34 cellular contexts compared by ENCODE assay signal in genomic region chr13:72284791-72285190, GRCh38.
"Had no signal": no experiment of that assay in that cellular context is flagged by ENCODE, and none has a peak within 500 bp of the region (broad histone marks: within the 10 kb centered on the region; RNA-seq: fewer than 3 reads in every experiment).

No MANE protein-coding gene starts in this region.

- H3K36me3 Mint-ChIP-seq: activated naive CD4-positive, alpha-beta T cell treated with anti-CD3 and anti-CD28 coated beads, Interleukin-2, amount 50 U/mL, for 24 hours; brain; stimulated activated effector memory CD8-positive, alpha-beta T cell treated with anti-CD3 and anti-CD28 coated beads, Interleukin-12 subunit alpha, Interleukin-12 subunit beta, amount 100 ng/mL, for 72 hours; type B pancreatic cell had no signal

- H3K27me3 Mint-ChIP-seq: activated CD4-positive, alpha-beta memory T cell treated with anti-CD3 and anti-CD28 coated beads, Interleukin-2, amount 10 ng/mL, durations not matched to agents 7 days and 5 days; activated naive CD4-positive, alpha-beta T cell treated with anti-CD3 and anti-CD28 coated beads, Interleukin-2, amount 50 U/mL, for 24 hours; activated naive CD8-positive, alpha-beta T cell treated with anti-CD3 and anti-CD28 coated beads, Interleukin-2, amount 50 U/mL, for 24 hours; activated T-helper 17 cell treated with anti-CD3 and anti-CD28 coated beads, Interleukin-2, amount 50 U/mL, for 72 hours; brain; stimulated activated naive CD8-positive, alpha-beta T cell treated with anti-CD3 and anti-CD28 coated beads, Interleukin-15, Interleukin-2, amounts not matched to agents 100 ng/mL and 50 ng/mL, for 24 hours; type B pancreatic cell had no signal

- H3K27ac Mint-ChIP-seq: activated CD4-positive, alpha-beta memory T cell treated with anti-CD3 and anti-CD28 coated beads, Interleukin-2, amount 10 ng/mL, durations not matched to agents 7 days and 5 days; activated naive CD4-positive, alpha-beta T cell treated with anti-CD3 and anti-CD28 coated beads, Interleukin-2, amount 50 U/mL, for 24 hours; activated naive CD8-positive, alpha-beta T cell treated with anti-CD3 and anti-CD28 coated beads, Interleukin-2, amount 50 U/mL, for 24 hours; activated T-helper 17 cell treated with anti-CD3 and anti-CD28 coated beads, Interleukin-2, amount 50 U/mL, for 72 hours; brain; nephron; stimulated activated effector memory CD8-positive, alpha-beta T cell treated with anti-CD3 and anti-CD28 coated beads, Interleukin-12 subunit alpha, Interleukin-12 subunit beta, amount 100 ng/mL, for 72 hours; stimulated activated naive CD8-positive, alpha-beta T cell treated with anti-CD3 and anti-CD28 coated beads, Interleukin-15, Interleukin-2, amounts not matched to agents 100 ng/mL and 50 ng/mL, for 24 hours; T-helper 2 cell treated with Interferon-gamma antibody and Interleukin-4, amounts not matched to agents 5 μg/mL and 100 μg/mL, for 36 hours; type B pancreatic cell had no signal

- H3K4me3 ChIP-seq: cardiac muscle cell, colonic mucosa, esophagus squamous epithelium, left ventricle myocardium inferior, lung, mucosa of descending colon, right lobe of liver, skin epidermis, thoracic aorta, vagina had no signal

- ATAC-seq: activated naive CD8-positive, alpha-beta T cell treated with anti-CD3 and anti-CD28 coated beads, Interleukin-2, amount 50 U/mL, for 24 hours; activated T-cell treated with anti-CD3 and anti-CD28 coated beads, Interleukin-2, amount 50 U/mL, for 4 hours; activated T-helper 17 cell treated with anti-CD3 and anti-CD28 coated beads, Interleukin-2, amount 50 U/mL, for 72 hours; mucosa of descending colon; right lobe of liver; stimulated activated effector memory CD8-positive, alpha-beta T cell treated with anti-CD3 and anti-CD28 coated beads, Interleukin-12 subunit alpha, Interleukin-12 subunit beta, amount 100 ng/mL, for 72 hours had no signal

- H3K4me3 Mint-ChIP-seq: activated CD4-positive, alpha-beta memory T cell treated with anti-CD3 and anti-CD28 coated beads, Interleukin-2, amount 10 ng/mL, durations not matched to agents 7 days and 5 days; activated naive CD4-positive, alpha-beta T cell treated with anti-CD3 and anti-CD28 coated beads, Interleukin-2, amount 50 U/mL, for 24 hours; activated naive CD8-positive, alpha-beta T cell treated with anti-CD3 and anti-CD28 coated beads, Interleukin-2, amount 50 U/mL, for 24 hours; activated T-cell treated with anti-CD3 and anti-CD28 coated beads, Interleukin-2, amount 50 U/mL, for 4 hours; activated T-helper 17 cell treated with anti-CD3 and anti-CD28 coated beads, Interleukin-2, amount 50 U/mL, for 72 hours; brain; nephron; stimulated activated effector memory CD8-positive, alpha-beta T cell treated with anti-CD3 and anti-CD28 coated beads, Interleukin-12 subunit alpha, Interleukin-12 subunit beta, amount 100 ng/mL, for 72 hours; stimulated activated naive CD8-positive, alpha-beta T cell treated with anti-CD3 and anti-CD28 coated beads, Interleukin-15, Interleukin-2, amounts not matched to agents 100 ng/mL and 50 ng/mL, for 24 hours; T-helper 2 cell treated with Interferon-gamma antibody and Interleukin-4, amounts not matched to agents 5 μg/mL and 100 μg/mL, for 36 hours; type B pancreatic cell had no signal

- H3K9me3 ChIP-seq: colonic mucosa, esophagus squamous epithelium, mucosa of descending colon, right lobe of liver, thoracic aorta, vagina had no signal

- H3K36me3 ChIP-seq: cardiac muscle cell, colonic mucosa, esophagus squamous epithelium, left ventricle myocardium inferior, right lobe of liver, thoracic aorta, vagina had no signal

- H3K9me3 Mint-ChIP-seq: activated CD4-positive, alpha-beta memory T cell treated with anti-CD3 and anti-CD28 coated beads, Interleukin-2, amount 10 ng/mL, durations not matched to agents 7 days and 5 days; activated naive CD8-positive, alpha-beta T cell treated with anti-CD3 and anti-CD28 coated beads, Interleukin-2, amount 50 U/mL, for 24 hours; activated T-helper 17 cell treated with anti-CD3 and anti-CD28 coated beads, Interleukin-2, amount 50 U/mL, for 72 hours; stimulated activated naive CD8-positive, alpha-beta T cell treated with anti-CD3 and anti-CD28 coated beads, Interleukin-15, Interleukin-2, amounts not matched to agents 100 ng/mL and 50 ng/mL, for 24 hours; T-helper 2 cell treated with Interferon-gamma antibody and Interleukin-4, amounts not matched to agents 5 μg/mL and 100 μg/mL, for 36 hours had no signal

- FAIRE-seq: endometrium, islet of Langerhans had no signal

- H3K27ac ChIP-seq: cardiac muscle cell, colonic mucosa, epithelial cell of prostate, esophagus squamous epithelium, left ventricle myocardium inferior, right lobe of liver, skin epidermis, thoracic aorta, vagina had no signal

- DNase-seq: activated CD4-positive, alpha-beta memory T cell treated with anti-CD3 and anti-CD28 coated beads, Interleukin-2, amount 10 ng/mL, durations not matched to agents 7 days and 5 days; activated CD4-positive, alpha-beta T cell treated with anti-CD3 and anti-CD28 coated beads for 48 hours; activated gamma-delta T cell treated with Interleukin-2 at 50 U/mL for 16 hours; activated naive CD8-positive, alpha-beta T cell treated with anti-CD3 and anti-CD28 coated beads, Interleukin-2, amount 50 U/mL, for 24 hours; activated T-cell treated with anti-CD3 and anti-CD28 coated beads, Interleukin-2, amount 50 U/mL, for 4 hours; cerebellar nuclear complex; colonic mucosa; effector CD8-positive, alpha-beta T cell; esophagus squamous epithelium; foreskin melanocyte; glutamatergic neuron; left ventricle myocardium inferior; mesendoderm; mucosa of descending colon; posterior cingulate gyrus; right lobe of liver; stimulated activated CD4-positive, alpha-beta T cell treated with anti-CD3 and anti-CD28 coated beads, Interleukin-12 subunit alpha, Interleukin-12 subunit beta, amount 100 ng/mL, for 4 hours; stimulated activated CD4-positive, alpha-beta T cell treated with anti-CD3 and anti-CD28 coated beads, Interleukin-4, amount 100 ng/mL, for 1 hour had no signal

- H3K4me1 ChIP-seq: colonic mucosa, esophagus squamous epithelium, left ventricle myocardium inferior, right lobe of liver, vagina had no signal

- H3K4me1 Mint-ChIP-seq: activated CD4-positive, alpha-beta memory T cell treated with anti-CD3 and anti-CD28 coated beads, Interleukin-2, amount 10 ng/mL, durations not matched to agents 7 days and 5 days; activated naive CD4-positive, alpha-beta T cell treated with anti-CD3 and anti-CD28 coated beads, Interleukin-2, amount 50 U/mL, for 24 hours; activated naive CD8-positive, alpha-beta T cell treated with anti-CD3 and anti-CD28 coated beads, Interleukin-2, amount 50 U/mL, for 24 hours; activated T-helper 17 cell treated with anti-CD3 and anti-CD28 coated beads, Interleukin-2, amount 50 U/mL, for 72 hours; brain; nephron; stimulated activated effector memory CD8-positive, alpha-beta T cell treated with anti-CD3 and anti-CD28 coated beads, Interleukin-12 subunit alpha, Interleukin-12 subunit beta, amount 100 ng/mL, for 72 hours had no signal

- H3K27me3 ChIP-seq: cardiac muscle cell, colonic mucosa, esophagus squamous epithelium, right lobe of liver, vagina had no signal
